8 cellular contexts compared by ENCODE assay signal in genomic region chr7:6160191-6160623, GRCh38. TPM values are rescaled to one million over a fixed set of nuclear protein-coding genes. Genes with fewer than 3 reads are reported as not detected.
DNase-seq lines count a peak whose midpoint lies in the region; ATAC-seq, FAIRE-seq and TF ChIP-seq lines count a peak whose summit lies in the region.

No MANE protein-coding gene starts in this region.

- H4K20me1 ChIP-seq in K562 (replicated peaks; ENCODE audit: control insufficient read depth, insufficient read depth, low read length) = 0 out of 2 replicates have a peak, but pooled peaks cover 8% of the 10 kb centered on the region
- peaks cover 17% of the 10 kb centered on the region for H4K20me1 ChIP-seq in smooth muscle cell (ENCODE audit: low read depth)

- intact Hi-C loops in K562 (cut with micrococcal nuclease) = loop anchor here (1.0 kb wide), 1 partner anchor 163 kb away; no protein-coding TSS in a partner anchor

- no peaks in the 10 kb centered on the region for H3K9me3 ChIP-seq in K562 (replicated peaks; ENCODE audit: control insufficient read depth, insufficient read depth, low read depth, low read length)
- H3K9me3 ChIP-seq in iPS DF 6.9 (ENCODE audit: control insufficient read depth, insufficient read depth, low read length) = no peaks in the 10 kb centered on the region
- no peaks in the 10 kb centered on the region for H3K9me3 ChIP-seq in smooth muscle cell (replicated peaks; ENCODE audit: low read depth)

- CTCF ChIA-PET in K562 (lab: Yijun Ruan, JAX; ENCODE audit: low intra/inter-chr PET ratio) = interaction anchor here (1.4 kb wide), 1 partner anchor 162 kb away, joined by 11 read pairs; no protein-coding TSS in a partner anchor

- no peak for TF ChIP-seq EP300 in K562 (IDR thresholded peaks at IDR 0.05; ENCODE audit: low read length)

- H2AFZ ChIP-seq in K562 (ENCODE audit: low read depth, low read length) (no peak overlapping the region), smooth muscle cell (ENCODE audit: low read depth) (no peak overlapping the region)

- H3K9ac ChIP-seq in K562 (ENCODE audit: insufficient read depth in 1 of 2, low read depth in 2 of 2, low read length in 2 of 2) (no peak overlapping the region), smooth muscle cell (ENCODE audit: low read depth) (no peak overlapping the region)

- H3K27me3 ChIP-seq in K562 (ENCODE audit: control insufficient read depth in 2 of 2, insufficient read depth in 2 of 2, low read length in 2 of 2) = no peaks in the 10 kb centered on the region
- no peaks in the 10 kb centered on the region for H3K27me3 ChIP-seq in iPS DF 6.9 (ENCODE audit: control insufficient read depth, insufficient read depth, low read length)
- no peaks in the 10 kb centered on the region for H3K27me3 ChIP-seq in smooth muscle cell (ENCODE audit: low read depth)

- no peak for FAIRE-seq in HTR-8/SVneo (lab: Jason Lieb, UNC)
- FAIRE-seq in K562 (lab: Jason Lieb, UNC) = no peak

- BruUV-seq in K562 (replicated peaks; lab: Mats Ljungman, UMichigan) = no TSS peak

- 89% methylated on average over 15 of the region's 15 CpGs for WGBS in K562 (ENCODE audit: insufficient coverage, low coverage, missing lambda C conversion rate)
- WGBS in iPS DF 6.9 (ENCODE audit: insufficient coverage, insufficient read length) = no CpG with 5 or more reads among the region's 15 CpGs
- WGBS in smooth muscle cell (ENCODE audit: low lambda C conversion rate) = 48% methylated on average over 11 of the region's 15 CpGs

- H3F3A ChIP-seq in smooth muscle cell (ENCODE audit: low read depth) = no peaks in the 10 kb centered on the region

- TF ChIP-seq CTCF in K562 (IDR thresholded peaks at IDR 0.05 in 2 of 3, conservative IDR thresholded peaks at IDR 0.05 in 1 of 3; ENCODE audit: insufficient read depth in 2 of 3, low read depth in 1 of 3, low read length in 3 of 3) = peak; percentile 36 to 43 (median 36); a peak in 5 of 6 replicates
- TF ChIP-seq CTCF in smooth muscle cell (IDR thresholded peaks at IDR 0.05; ENCODE audit: borderline replicate concordance, insufficient read depth, poor library complexity, severe bottlenecking) = peak; percentile 66

- H3K4me2 ChIP-seq in K562 (ENCODE audit: insufficient read depth, low read length) = no peak overlapping the region
- no peak overlapping the region for H3K4me2 ChIP-seq in smooth muscle cell

- POLR2A ChIA-PET in K562 (lab: Yijun Ruan, JAX) = interaction anchor here (0.6 to 1.1 kb wide), 4 partner anchors 15 to 270 kb away, joined by 3 to 4 read pairs (median 4); no protein-coding TSS in a partner anchor

- TF ChIP-seq RAD21 in K562 (CRISPR knock-in tag; conservative IDR thresholded peaks at IDR 0.05 in 1 of 2, IDR thresholded peaks at IDR 0.05 in 1 of 2) = peak; percentile 19 to 35; a peak in 3 of 4 replicates

- peak; percentile 46 for ATAC-seq in K562
- no peak for ATAC-seq in GM19328 (IDR thresholded peaks at IDR 0.05; ENCODE audit: unreplicated experiment)
- no peak for ATAC-seq in GM19463 (IDR thresholded peaks at IDR 0.05; ENCODE audit: unreplicated experiment)

- H3K4me1 ChIP-seq in K562 (replicated peaks in 1 of 2; ENCODE audit: control insufficient read depth in 2 of 2, insufficient read depth in 2 of 2, low read length in 2 of 2) (peaks cover 0 to 9% of the 10 kb centered on the region in 2 experiments; a peak in 1 of 5 replicates), iPS DF 6.9 (ENCODE audit: control insufficient read depth, insufficient read depth, low read length) (no peaks in the 10 kb centered on the region), smooth muscle cell (ENCODE audit: low read depth) (no peaks in the 10 kb centered on the region)

- no peak for TF ChIP-seq POLR2A in K562 (conservative IDR thresholded peaks at IDR 0.05)

- H3K4me3 ChIP-seq in K562 (no peak overlapping the region), iPS DF 6.9 (ENCODE audit: low read length) (no peak overlapping the region), smooth muscle cell (no peak overlapping the region)

- H3K79me2 ChIP-seq in K562 (ENCODE audit: control insufficient read depth, insufficient read depth, low read length) = no peaks in the 10 kb centered on the region
- no peaks in the 10 kb centered on the region for H3K79me2 ChIP-seq in smooth muscle cell (ENCODE audit: low read depth)

- no peak overlapping the region for H3K27ac ChIP-seq in K562 (ENCODE audit: extremely low read depth, low read depth, low read length)
- no peak overlapping the region for H3K27ac ChIP-seq in iPS DF 6.9 (ENCODE audit: low read length)
- no peak overlapping the region for H3K27ac ChIP-seq in smooth muscle cell (ENCODE audit: low read depth)

- peak; percentile 95 for DNase-seq in AG20443 (ENCODE audit: low spot score)
- peak; percentile 84 for DNase-seq in HTR-8/SVneo (ENCODE audit: insufficient read length, low spot score)
- DNase-seq in K562 (ENCODE audit: extremely low read depth in 1 of 4, low spot score in 3 of 4) = peak in 1 of 4 experiments; percentile 38
- peak; percentile 20 for DNase-seq in iPS DF 6.9 (ENCODE audit: low read depth, low spot score)
- DNase-seq in smooth muscle cell (lab: John Stamatoyannopoulos, UW; ENCODE audit: unreplicated experiment) = no peak
- no peak for DNase-seq in activated CD4-positive, alpha-beta T cell treated with anti-CD3 and anti-CD28 coated beads for 1 hour

- no peaks in the 10 kb centered on the region for H3K9me1 ChIP-seq in K562 (ENCODE audit: control insufficient read depth, insufficient read depth, low read length)

- in situ Hi-C loops in K562 (cut with MboI) = no loop called here

- H3K36me3 ChIP-seq in K562 (ENCODE audit: control insufficient read depth, insufficient read depth, low read length) (peaks cover 92% of the 10 kb centered on the region), iPS DF 6.9 (ENCODE audit: control insufficient read depth, insufficient read depth, low read length) (peaks cover 12% of the 10 kb centered on the region), smooth muscle cell (ENCODE audit: low read depth) (peaks cover 5% of the 10 kb centered on the region)

TF ChIP-seq in K562, 482 proteins besides CTCF, POLR2A, EP300 and RAD21 (continues in another document):
- TF ChIP-seq POLR2G (IDR thresholded peaks at IDR 0.05; ENCODE audit: low read depth, low read length) (0 out of 2 replicates have a peak, but pooled peaks have one; percentile 18), PHB (CRISPR knock-in tag; IDR thresholded peaks at IDR 0.05) (no peak), E2F4 (CRISPR knock-in tag; IDR thresholded peaks at IDR 0.05; ENCODE audit: low read depth) (no peak)
- TF ChIP-seq, protein P1, sequence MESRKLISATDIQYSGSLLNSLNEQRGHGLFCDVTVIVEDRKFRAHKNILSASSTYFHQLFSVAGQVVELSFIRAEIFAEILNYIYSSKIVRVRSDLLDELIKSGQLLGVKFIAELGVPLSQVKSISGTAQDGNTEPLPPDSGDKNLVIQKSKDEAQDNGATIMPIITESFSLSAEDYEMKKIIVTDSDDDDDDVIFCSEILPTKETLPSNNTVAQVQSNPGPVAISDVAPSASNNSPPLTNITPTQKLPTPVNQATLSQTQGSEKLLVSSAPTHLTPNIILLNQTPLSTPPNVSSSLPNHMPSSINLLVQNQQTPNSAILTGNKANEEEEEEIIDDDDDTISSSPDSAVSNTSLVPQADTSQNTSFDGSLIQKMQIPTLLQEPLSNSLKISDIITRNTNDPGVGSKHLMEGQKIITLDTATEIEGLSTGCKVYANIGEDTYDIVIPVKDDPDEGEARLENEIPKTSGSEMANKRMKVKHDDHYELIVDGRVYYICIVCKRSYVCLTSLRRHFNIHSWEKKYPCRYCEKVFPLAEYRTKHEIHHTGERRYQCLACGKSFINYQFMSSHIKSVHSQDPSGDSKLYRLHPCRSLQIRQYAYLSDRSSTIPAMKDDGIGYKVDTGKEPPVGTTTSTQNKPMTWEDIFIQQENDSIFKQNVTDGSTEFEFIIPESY (CRISPR knock-in tag; IDR thresholded peaks at IDR 0.05) = peak; percentile 92

RNA-seq across cellular contexts. Expression of gene USP42, which starts 55.5 kb away (rescaled TPM):
- total RNA-seq in K562 (2011; cell fraction: chromatin; rRNA removed; ENCODE audit: low replicate concordance) = 26.4 and 32.0 TPM in 2 replicates
- total RNA-seq in K562 (2011; cell fraction: nucleolus; rRNA removed) = 12.8 and 13.8 TPM in 2 replicates
- total RNA-seq in K562 (2011; cell fraction: nucleoplasm; rRNA removed) = 19.7 and 25.3 TPM in 2 replicates
- 5.4 and 8.2 TPM in 2 replicates for total RNA-seq in K562 (2014; rRNA removed)
- total RNA-seq in K562 (2014; rRNA removed; fragmentation: Illumina TruSeq; extraction: Trizol) = 7.4 and 8.2 TPM in 2 replicates
- total RNA-seq in K562 (2015; rRNA removed; fragmentation: Illumina TruSeq; extraction: Trizol) = 6.6 and 7.0 TPM in 2 replicates
- 15.3 and 16.1 TPM in 2 replicates for total RNA-seq in K562 (2021)
- 4.8 and 6.3 TPM in 2 replicates for polyA plus RNA-seq in K562 (2011; rRNA removed)
- 3.6 and 3.9 TPM in 2 replicates for polyA plus RNA-seq in K562 (2011; cell fraction: cytosol; rRNA removed)
- polyA plus RNA-seq in K562 (2011; cell fraction: nucleus; rRNA removed) = 10.5 and 13.4 TPM in 2 replicates
- 7.5 and 8.2 TPM in 2 replicates for polyA plus RNA-seq in K562 (2012)
- polyA plus RNA-seq in K562 (2014; fragmentation: Illumina TruSeq; extraction: Trizol) = 11.2 and 12.7 TPM in 2 replicates
- 1 to 10 TPM; 2.1 to 4.1 TPM for polyA plus RNA-seq in K562 (2014; fragmentation: Nextera tagmentation; extraction: Ambion mirVana)
- 6.0 and 7.2 TPM in 2 replicates for polyA plus RNA-seq in K562 (2014; rRNA removed)
- polyA minus RNA-seq in K562 (2011; rRNA and poly(A)+ RNA removed) = 7.5 and 9.2 TPM in 2 replicates
- polyA minus RNA-seq in K562 (2011; cell fraction: cytosol; rRNA and poly(A)+ RNA removed) = 7.7 and 9.3 TPM in 2 replicates
- polyA minus RNA-seq in K562 (2011; cell fraction: nucleus; rRNA and poly(A)+ RNA removed) = 4.6 and 5.9 TPM in 2 replicates
- 7.8 and 12.1 TPM in 2 replicates for total RNA-seq in smooth muscle cell
- polyA plus RNA-seq in smooth muscle cell = 12.6 and 15.0 TPM in 2 replicates

Comparison
In these comparisons a context has a peak if more than half of its experiments do, and no peak if none do; other contexts are left out.
1. DNase-seq: peak in AG20443 (single experiment), HTR-8/SVneo (single experiment) and iPS DF 6.9 (single experiment); none in smooth muscle cell (single experiment) and activated CD4-positive, alpha-beta T cell treated with anti-CD3 and anti-CD28 coated beads for 1 hour (single experiment).